ENCODE assay signal across 12 cellular contexts in the genomic region with DNA sequence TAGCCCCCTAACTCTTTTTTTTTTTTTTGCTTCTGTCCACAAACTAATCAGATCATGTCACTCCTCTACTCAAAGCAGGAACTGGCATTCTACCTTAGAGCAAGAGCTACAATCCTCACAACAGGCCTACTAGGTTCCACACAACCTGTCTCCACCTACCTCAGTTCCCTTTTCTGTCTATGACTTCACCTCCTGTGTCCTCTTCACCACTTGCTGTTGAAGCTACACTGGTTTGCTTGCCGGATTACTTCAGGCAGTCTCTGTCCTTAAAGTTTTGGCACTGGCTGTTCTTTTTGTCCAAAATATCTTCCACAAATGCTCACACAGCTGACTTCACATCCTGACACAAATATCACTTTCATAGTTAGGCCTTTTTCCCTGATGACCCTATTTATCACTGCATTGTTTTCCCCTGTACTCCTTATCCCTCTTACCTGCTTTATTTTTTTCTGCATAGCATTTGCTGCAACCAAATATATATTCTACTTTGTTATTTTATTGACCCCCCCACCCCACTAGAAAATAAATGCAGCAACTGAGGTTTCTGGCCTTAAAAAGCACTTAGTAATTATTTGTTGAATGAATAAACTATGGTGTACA.
DNase-seq lines count a peak whose midpoint lies in the region; ATAC-seq and TF ChIP-seq lines count a peak whose summit lies in the region.
"Had no signal": no experiment of that assay in that cellular context is flagged by ENCODE, and none has a peak within 500 bp of the region (broad histone marks: within the 10 kb centered on the region; RNA-seq: fewer than 3 reads in every experiment).

No MANE protein-coding gene starts in this region.

- no peaks in the 10 kb centered on the region for H3K27me3 ChIP-seq in esophagus squamous epithelium

- no peak overlapping the region for H3K4me3 ChIP-seq in esophagus squamous epithelium

- DNase-seq in stimulated activated naive CD8-positive, alpha-beta T cell treated with anti-CD3 and anti-CD28 coated beads, Interleukin-15, Interleukin-2, amounts not matched to agents 100 U/mL and 50 U/mL, for 24 hours, result no peak
- DNase-seq in activated naive CD8-positive, alpha-beta T cell treated with anti-CD3 and anti-CD28 coated beads, Interleukin-2, amount 50 U/mL, for 24 hours, result no peak
- DNase-seq in memory B cell (ENCODE audit: low spot score in 2 of 2), result no peak
- no peak for DNase-seq in esophagus squamous epithelium (lab: John Stamatoyannopoulos, UW)
- no peak for DNase-seq in NCI-H69 (lab: John Stamatoyannopoulos, UW)
- no peak for DNase-seq in NCI-H345 (lab: John Stamatoyannopoulos, UW)
- DNase-seq: GOT3, kidney, NCI-H2081 had no signal

- intact Hi-C loops in esophagus squamous epithelium (cut with DNase I), result no loop called here

- ATAC-seq in stimulated activated naive CD8-positive, alpha-beta T cell treated with anti-CD3 and anti-CD28 coated beads, Interleukin-15, Interleukin-2, amounts not matched to agents 100 U/mL and 50 U/mL, for 24 hours, result no peak
- ATAC-seq in activated naive CD8-positive, alpha-beta T cell treated with anti-CD3 and anti-CD28 coated beads, Interleukin-2, amount 50 U/mL, for 24 hours, result no peak
- ATAC-seq in memory B cell (ENCODE audit: low read depth) (peak; percentile 75), GM21717 (IDR thresholded peaks at IDR 0.05; ENCODE audit: unreplicated experiment) (no peak)

- peaks cover 29% of the 10 kb centered on the region for H3K36me3 Mint-ChIP-seq in stimulated activated naive CD8-positive, alpha-beta T cell treated with anti-CD3 and anti-CD28 coated beads, Interleukin-15, Interleukin-2, amounts not matched to agents 100 ng/mL and 50 ng/mL, for 24 hours (ENCODE audit: low read depth)
- H3K36me3 Mint-ChIP-seq in activated naive CD8-positive, alpha-beta T cell treated with anti-CD3 and anti-CD28 coated beads, Interleukin-2, amount 50 U/mL, for 24 hours (ENCODE audit: low read depth), result peaks cover 20% of the 10 kb centered on the region
- peaks cover 8% of the 10 kb centered on the region for H3K36me3 Mint-ChIP-seq in memory B cell

- no peak overlapping the region for H3K27ac ChIP-seq in esophagus squamous epithelium
- H3K27ac ChIP-seq: parathyroid adenoma had no signal

- no peak overlapping the region for H3K4me3 Mint-ChIP-seq in stimulated activated naive CD8-positive, alpha-beta T cell treated with anti-CD3 and anti-CD28 coated beads, Interleukin-15, Interleukin-2, amounts not matched to agents 100 ng/mL and 50 ng/mL, for 24 hours
- H3K4me3 Mint-ChIP-seq in activated naive CD8-positive, alpha-beta T cell treated with anti-CD3 and anti-CD28 coated beads, Interleukin-2, amount 50 U/mL, for 24 hours, result no peak overlapping the region
- H3K4me3 Mint-ChIP-seq in memory B cell, result no peak overlapping the region

- H3K4me1 Mint-ChIP-seq in stimulated activated naive CD8-positive, alpha-beta T cell treated with anti-CD3 and anti-CD28 coated beads, Interleukin-15, Interleukin-2, amounts not matched to agents 100 ng/mL and 50 ng/mL, for 24 hours (ENCODE audit: low read depth), result peaks cover 88% of the 10 kb centered on the region
- H3K4me1 Mint-ChIP-seq in activated naive CD8-positive, alpha-beta T cell treated with anti-CD3 and anti-CD28 coated beads, Interleukin-2, amount 50 U/mL, for 24 hours, result peaks cover 84% of the 10 kb centered on the region
- peaks cover 43% of the 10 kb centered on the region for H3K4me1 Mint-ChIP-seq in memory B cell

- no peaks in the 10 kb centered on the region for H3K27me3 Mint-ChIP-seq in stimulated activated naive CD8-positive, alpha-beta T cell treated with anti-CD3 and anti-CD28 coated beads, Interleukin-15, Interleukin-2, amounts not matched to agents 100 ng/mL and 50 ng/mL, for 24 hours
- no peaks in the 10 kb centered on the region for H3K27me3 Mint-ChIP-seq in activated naive CD8-positive, alpha-beta T cell treated with anti-CD3 and anti-CD28 coated beads, Interleukin-2, amount 50 U/mL, for 24 hours
- H3K27me3 Mint-ChIP-seq in memory B cell, result no peaks in the 10 kb centered on the region

- no peaks in the 10 kb centered on the region for H3K9me3 Mint-ChIP-seq in stimulated activated naive CD8-positive, alpha-beta T cell treated with anti-CD3 and anti-CD28 coated beads, Interleukin-15, Interleukin-2, amounts not matched to agents 100 ng/mL and 50 ng/mL, for 24 hours
- peaks cover 3% of the 10 kb centered on the region for H3K9me3 Mint-ChIP-seq in activated naive CD8-positive, alpha-beta T cell treated with anti-CD3 and anti-CD28 coated beads, Interleukin-2, amount 50 U/mL, for 24 hours
- peaks cover 3% of the 10 kb centered on the region for H3K9me3 Mint-ChIP-seq in memory B cell

- TF ChIP-seq CTCF in esophagus squamous epithelium (IDR thresholded peaks at IDR 0.05), result no peak

- H3K27ac Mint-ChIP-seq in stimulated activated naive CD8-positive, alpha-beta T cell treated with anti-CD3 and anti-CD28 coated beads, Interleukin-15, Interleukin-2, amounts not matched to agents 100 ng/mL and 50 ng/mL, for 24 hours, result peak overlapping the region; percentile 1
- H3K27ac Mint-ChIP-seq in activated naive CD8-positive, alpha-beta T cell treated with anti-CD3 and anti-CD28 coated beads, Interleukin-2, amount 50 U/mL, for 24 hours, result peak overlapping the region; percentile 41
- peak overlapping the region; percentile 10 for H3K27ac Mint-ChIP-seq in memory B cell

- no peaks in the 10 kb centered on the region for H3K9me3 ChIP-seq in esophagus squamous epithelium

- 37 to 54% methylated on average over 1 of the region's 1 CpG for WGBS in esophagus squamous epithelium, 2 donors

- no peak for TF ChIP-seq POLR2A in esophagus squamous epithelium (IDR thresholded peaks at IDR 0.05)

- peaks cover 0 to 96% (median 42%) of the 10 kb centered on the region in 3 donors for H3K4me1 ChIP-seq in esophagus squamous epithelium

- peaks cover 0 to 7% (median 0%) of the 10 kb centered on the region in 3 donors for H3K36me3 ChIP-seq in esophagus squamous epithelium
